In the genomic region with DNA sequence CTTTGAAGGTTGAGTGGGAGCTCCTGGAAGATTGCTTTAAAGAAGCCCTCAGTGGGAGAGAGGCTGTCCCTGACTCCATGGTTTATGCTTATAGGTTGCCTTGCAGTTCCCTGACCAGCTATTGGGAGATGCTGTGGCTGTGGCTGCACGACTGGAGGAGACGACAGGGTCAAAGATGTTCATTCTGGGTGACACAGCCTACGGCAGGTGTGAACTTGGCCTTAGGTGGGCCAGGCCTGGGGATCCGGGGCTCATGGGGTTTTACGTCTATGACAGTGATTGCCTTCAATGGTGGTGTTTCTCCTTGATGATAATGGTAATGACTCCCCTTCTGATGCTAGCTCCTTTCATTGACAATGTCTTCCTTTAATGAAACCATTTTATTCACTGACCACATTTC, we compare ENCODE assay signal across 9 cellular contexts. TPM values are rescaled to one million over a fixed set of nuclear protein-coding genes. Genes with fewer than 3 reads are reported as not detected.
DNase-seq lines count a peak whose midpoint lies in the region; ATAC-seq and TF ChIP-seq lines count a peak whose summit lies in the region.
"Had no signal": no experiment of that assay in that cellular context is flagged by ENCODE, and none has a peak within 500 bp of the region (broad histone marks: within the 10 kb centered on the region; RNA-seq: fewer than 3 reads in every experiment).

No MANE protein-coding gene starts in this region.

- TF ChIP-seq CTCF in GM12875 (IDR thresholded peaks at IDR 0.05; ENCODE audit: borderline replicate concordance, insufficient read depth, low read depth, low read length) (no peak), RWPE2 (IDR thresholded peaks at IDR 0.05; ENCODE audit: poor library complexity, severe bottlenecking) (no peak), fibroblast of mammary gland (conservative IDR thresholded peaks at IDR 0.05; ENCODE audit: control insufficient read depth, insufficient read depth, low read depth, low read length) (no peak), retinal pigment epithelial cell (conservative IDR thresholded peaks at IDR 0.05; ENCODE audit: low read depth, low read length) (no peak)

- ATAC-seq in RWPE2 (ENCODE audit: low read depth) (no peak), GM21528 (IDR thresholded peaks at IDR 0.05; ENCODE audit: low FRiP score, unreplicated experiment) (no peak), esophagus mucosa (no peak)

- no peaks in the 10 kb centered on the region for H3K9me3 ChIP-seq in RWPE2 (ENCODE audit: severe bottlenecking)

- no peak overlapping the region for H3K27ac ChIP-seq in RWPE2 (ENCODE audit: poor library complexity, severe bottlenecking)

- H3K27me3 ChIP-seq in RWPE2 (ENCODE audit: insufficient read depth, poor library complexity, severe bottlenecking) = no peaks in the 10 kb centered on the region

- peaks cover 4% of the 10 kb centered on the region; the same call in 1 of the 2 replicates for H3K36me3 ChIP-seq in RWPE2 (ENCODE audit: low read depth)

- no peaks in the 10 kb centered on the region for H3K4me1 ChIP-seq in RWPE2 (ENCODE audit: insufficient read depth, poor library complexity, severe bottlenecking)

- no peak for DNase-seq in RWPE2 (ENCODE audit: low spot score)
- DNase-seq in fibroblast of mammary gland (ENCODE audit: low read depth) = no peak
- DNase-seq in retinal pigment epithelial cell (ENCODE audit: low read depth) = no peak
- DNase-seq in medulla oblongata (ENCODE audit: extremely low spot score) = no peak
- no peak for DNase-seq in NCI-H2171 treated with DMSO at 0.1 percent for 48 hours (lab: John Stamatoyannopoulos, UW)
- DNase-seq: stimulated activated CD4-positive, alpha-beta T cell treated with anti-CD3 and anti-CD28 coated beads, Interleukin-4, amount 100 ng/mL, for 4 hours had no signal

- H3K4me3 ChIP-seq in GM12875 (ENCODE audit: low read depth, low read length) = peak overlapping the region; percentile 96
- peak overlapping the region; percentile 86 for H3K4me3 ChIP-seq in RWPE2 (ENCODE audit: severe bottlenecking)
- peak overlapping the region; percentile 93 for H3K4me3 ChIP-seq in fibroblast of mammary gland (ENCODE audit: control insufficient read depth, low read depth, low read length)
- peak overlapping the region; percentile 98 for H3K4me3 ChIP-seq in retinal pigment epithelial cell (ENCODE audit: low read length)

RNA-seq across cellular contexts. Expression of gene DPH2, which starts 0.7 kb away (rescaled TPM):
- total RNA-seq in esophagus mucosa = 18.3 TPM

RNA-seq across cellular contexts. Expression of gene ATP6V0B, which starts 4.3 kb away (rescaled TPM):
- total RNA-seq in esophagus mucosa = 95.7 TPM

RNA-seq across cellular contexts. Expression of gene B4GALT2, which starts 8.5 kb away (rescaled TPM):
- total RNA-seq in esophagus mucosa = 40.1 TPM

RNA-seq across cellular contexts. Expression of gene CCDC24, which starts 20.9 kb away (rescaled TPM):
- total RNA-seq in esophagus mucosa = 4.0 TPM

RNA-seq across cellular contexts. Expression of gene IPO13, which starts 23.8 kb away (rescaled TPM):
- total RNA-seq in esophagus mucosa = 21.7 TPM
